24 cellular contexts compared by ENCODE assay signal in the genomic region with DNA sequence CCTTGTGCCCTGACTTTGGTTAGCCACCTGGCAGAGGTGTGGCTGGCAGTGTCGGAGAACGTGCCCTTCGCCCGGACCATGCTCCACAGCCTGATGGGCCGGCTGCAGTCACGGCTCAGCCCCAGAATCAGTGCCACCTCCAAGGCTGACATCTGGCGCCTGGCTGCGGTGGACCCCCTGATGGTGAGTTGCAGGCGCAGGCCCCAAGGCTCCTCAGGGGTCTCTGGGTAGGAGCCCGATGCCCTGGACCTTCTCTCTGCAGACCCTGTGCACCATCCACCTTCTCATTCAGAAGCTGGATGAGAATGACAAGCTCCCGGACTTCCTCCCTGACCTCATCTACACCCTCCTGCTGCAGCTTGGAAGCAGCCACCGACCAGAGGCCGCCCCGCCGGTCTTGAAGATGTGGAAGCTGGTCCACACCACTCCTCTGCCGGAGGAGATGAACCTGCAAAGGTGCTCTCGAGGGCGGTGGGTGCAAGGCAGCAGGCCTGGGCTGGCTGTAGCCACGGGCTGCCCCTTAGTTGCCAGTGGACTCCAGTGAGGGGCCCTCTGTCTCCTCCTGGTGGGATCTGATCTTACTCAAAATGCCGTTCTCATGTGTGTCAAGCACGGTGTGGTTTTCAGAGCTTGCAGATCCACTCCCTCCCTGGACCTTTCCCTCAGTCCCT. TPM values are rescaled to one million over a fixed set of nuclear protein-coding genes. Genes with fewer than 3 reads are reported as not detected.
DNase-seq lines count a peak whose midpoint lies in the region; ATAC-seq lines count a peak whose summit lies in the region.
"Had no signal": no experiment of that assay in that cellular context is flagged by ENCODE, and none has a peak within 500 bp of the region (broad histone marks: within the 10 kb centered on the region; RNA-seq: fewer than 3 reads in every experiment).

No MANE protein-coding gene starts in this region.

- WGBS in aorta, 2 donors = 86 to 91% methylated on average over 21 of the region's 21 CpGs

- no peak overlapping the region for H3K27ac Mint-ChIP-seq in activated naive CD4-positive, alpha-beta T cell treated with anti-CD3 and anti-CD28 coated beads, Interleukin-2, amount 10 ng/mL, durations not matched to agents 7 days and 5 days
- H3K27ac Mint-ChIP-seq: activated T-helper 2 cell treated with anti-CD3 and anti-CD28 coated beads, Interferon-gamma antibody, Interleukin-2, Interleukin-4, amounts not matched to agents 10 μg/mL and 5 μg/mL and 100 μg/mL, durations not matched to agents 14 hours and 24 hours and 36 hours; naive thymus-derived CD4-positive, alpha-beta T cell had no signal

- no peaks in the 10 kb centered on the region for H3K27me3 ChIP-seq in aorta (ENCODE audit: control insufficient read depth in 1 of 2, insufficient read depth in 2 of 2, low read length in 1 of 2)
- H3K27me3 ChIP-seq: body of pancreas had no signal

- H3K27ac ChIP-seq in aorta (ENCODE audit: low read depth in 1 of 2, low read length in 2 of 2) = no peak overlapping the region
- H3K27ac ChIP-seq: body of pancreas, C4-2B, heart left ventricle, parathyroid adenoma had no signal

- no peak overlapping the region for H3K4me3 Mint-ChIP-seq in activated naive CD4-positive, alpha-beta T cell treated with anti-CD3 and anti-CD28 coated beads, Interleukin-2, amount 10 ng/mL, durations not matched to agents 7 days and 5 days
- H3K4me3 Mint-ChIP-seq: naive thymus-derived CD4-positive, alpha-beta T cell had no signal

- no peaks in the 10 kb centered on the region for H3K36me3 ChIP-seq in aorta (ENCODE audit: control insufficient read depth in 1 of 2, insufficient read depth in 2 of 2, low read length in 1 of 2)
- H3K36me3 ChIP-seq: heart left ventricle had no signal

- no peaks in the 10 kb centered on the region for H3K4me1 Mint-ChIP-seq in activated naive CD4-positive, alpha-beta T cell treated with anti-CD3 and anti-CD28 coated beads, Interleukin-2, amount 10 ng/mL, durations not matched to agents 7 days and 5 days
- H3K4me1 Mint-ChIP-seq: naive thymus-derived CD4-positive, alpha-beta T cell had no signal

- CTCF ChIA-PET in activated naive CD4-positive, alpha-beta T cell treated with anti-CD3 and anti-CD28 coated beads, Interleukin-2, amount 10 ng/mL, durations not matched to agents 7 days and 5 days (lab: Charles Lee) = no interaction called here

- H3K4me1 ChIP-seq in aorta (ENCODE audit: control insufficient read depth in 1 of 2, insufficient read depth in 2 of 2, low read length in 2 of 2) = no peaks in the 10 kb centered on the region
- H3K4me1 ChIP-seq: body of pancreas, heart left ventricle, parathyroid adenoma had no signal

- DNase-seq in activated naive CD4-positive, alpha-beta T cell treated with anti-CD3 and anti-CD28 coated beads, Interleukin-2, amount 10 ng/mL, durations not matched to agents 7 days and 5 days = peak; percentile 17
- no peak for DNase-seq in activated naive CD4-positive, alpha-beta T cell treated with anti-CD3 and anti-CD28 coated beads, Interleukin-2, amount 50 U/mL, for 16 hours
- DNase-seq in islet precursor cell (peak; percentile 44), posterior vena cava (ENCODE audit: low spot score) (peak; percentile 67), aorta (peak; percentile 42 to 51), NCI-H1436 treated with DMSO at 0.1 percent for 48 hours (lab: John Stamatoyannopoulos, UW) (no peak)
- DNase-seq: activated CD4-positive, alpha-beta T cell treated with anti-CD3 and anti-CD28 coated beads for 48 hours; body of pancreas; Calu3; effector memory CD4-positive, alpha-beta T cell; foreskin fibroblast; HCEC 1CT; heart left ventricle; left colon; naive thymus-derived CD4-positive, alpha-beta T cell; NCI-H1092; NCI-H1930; RPMI8226 had no signal

- no peak for ATAC-seq in aorta (ENCODE audit: low FRiP score)
- ATAC-seq in GM18517 (IDR thresholded peaks at IDR 0.05; ENCODE audit: unreplicated experiment) = no peak
- no peak for ATAC-seq in GM19463 (IDR thresholded peaks at IDR 0.05; ENCODE audit: unreplicated experiment)
- ATAC-seq: body of pancreas; heart left ventricle; left colon; naive thymus-derived CD4-positive, alpha-beta T cell had no signal

- no peaks in the 10 kb centered on the region for H3K36me3 Mint-ChIP-seq in activated naive CD4-positive, alpha-beta T cell treated with anti-CD3 and anti-CD28 coated beads, Interleukin-2, amount 10 ng/mL, durations not matched to agents 7 days and 5 days
- H3K36me3 Mint-ChIP-seq: naive thymus-derived CD4-positive, alpha-beta T cell had no signal

- no peaks in the 10 kb centered on the region for H3K9me3 ChIP-seq in aorta (ENCODE audit: control insufficient read depth, low read length)
- H3K9me3 ChIP-seq: body of pancreas had no signal

- H3K9me3 Mint-ChIP-seq in activated naive CD4-positive, alpha-beta T cell treated with anti-CD3 and anti-CD28 coated beads, Interleukin-2, amount 10 ng/mL, durations not matched to agents 7 days and 5 days = no peaks in the 10 kb centered on the region
- H3K9me3 Mint-ChIP-seq: activated T-helper 2 cell treated with anti-CD3 and anti-CD28 coated beads, Interferon-gamma antibody, Interleukin-2, Interleukin-4, amounts not matched to agents 10 μg/mL and 5 μg/mL and 100 μg/mL, durations not matched to agents 14 hours and 24 hours and 36 hours had no signal

- peaks cover 17% of the 10 kb centered on the region for H3K27me3 Mint-ChIP-seq in activated naive CD4-positive, alpha-beta T cell treated with anti-CD3 and anti-CD28 coated beads, Interleukin-2, amount 10 ng/mL, durations not matched to agents 7 days and 5 days

- no peak overlapping the region for H3K4me3 ChIP-seq in aorta (ENCODE audit: low read length in 2 of 2)
- H3K4me3 ChIP-seq: body of pancreas, heart left ventricle had no signal

- intact Hi-C loops in posterior vena cava (cut with DNase I) = loop anchor here in 1 of 2 donors (5.0 kb wide), 1 partner anchor 1685 kb away; no protein-coding TSS in a partner anchor
- intact Hi-C loops in aorta (cut with DNase I) = no loop called here

RNA-seq across cellular contexts. Expression of gene HJURP, which starts 32.1 kb away (rescaled TPM):
- total RNA-seq in posterior vena cava = under 1 TPM in 1 of 2 donors, not detected in 1; 0.42 TPM
- total RNA-seq in aorta = 1 to 10 TPM; 1.1 TPM
- polyA plus RNA-seq in aorta = not detected

RNA-seq across cellular contexts. Expression of gene MROH2A, which starts 44.1 kb away (rescaled TPM):
- total RNA-seq in posterior vena cava = not detected
- not detected for total RNA-seq in aorta
- polyA plus RNA-seq in aorta = not detected
- total RNA-seq: activated T-helper 2 cell treated with anti-CD3 and anti-CD28 coated beads, Interferon-gamma antibody, Interleukin-2, Interleukin-4, amounts not matched to agents 10 μg/mL and 5 μg/mL and 100 μg/mL, durations not matched to agents 14 hours and 24 hours and 36 hours; body of pancreas; naive thymus-derived CD4-positive, alpha-beta T cell; T-helper 1 cell treated with Interleukin-12 subunit alpha and Interleukin-12 subunit beta and Interleukin-4 antibody, amounts not matched to agents 30 ng/mL and 1 ng/mL, for 36 hours had no signal
- polyA plus RNA-seq: heart left ventricle; naive thymus-derived CD4-positive, alpha-beta T cell had no signal

Comparison
In these comparisons a context has a peak if more than half of its experiments do, and no peak if none do; other contexts are left out.
1. DNase-seq: peak in activated naive CD4-positive, alpha-beta T cell treated with anti-CD3 and anti-CD28 coated beads, Interleukin-2, amount 10 ng/mL, durations not matched to agents 7 days and 5 days (single experiment), islet precursor cell (single experiment), posterior vena cava (single experiment) and aorta (2 of 2); none in activated naive CD4-positive, alpha-beta T cell treated with anti-CD3 and anti-CD28 coated beads, Interleukin-2, amount 50 U/mL, for 16 hours (single experiment) and NCI-H1436 treated with DMSO at 0.1 percent for 48 hours (single experiment).